Comparison of ENCODE assay signal across 21 cellular contexts in genomic region chr5:140977003-140977402, GRCh38. TPM values are rescaled to one million over a fixed set of nuclear protein-coding genes. Genes with fewer than 3 reads are reported as not detected.
DNase-seq lines count a peak whose midpoint lies in the region; ATAC-seq and TF ChIP-seq lines count a peak whose summit lies in the region.
"Had no signal": no experiment of that assay in that cellular context is flagged by ENCODE, and none has a peak within 500 bp of the region (broad histone marks: within the 10 kb centered on the region; RNA-seq: fewer than 3 reads in every experiment).

No MANE protein-coding gene starts in this region.

- CTCF ChIA-PET in MCF 10A (lab: Yijun Ruan, JAX) (interaction anchor here (0.6 to 3.2 kb wide), 9 partner anchors 10 to 174 kb away, joined by 3 to 15 read pairs (median 3); partner anchors contain the start of gene PCDHAC1), SK-N-SH (lab: Yijun Ruan, JAX) (interaction anchor here (1.3 to 3.7 kb wide), 4 partner anchors 50 to 136 kb away, joined by 5 to 20 read pairs (median 6); partner anchors contain the start of gene PCDHA8)
- CTCF ChIA-PET in CD8-positive, alpha-beta T cell (lab: Charles Lee), result no interaction called here

- H4K20me1 ChIP-seq in SK-N-SH (ENCODE audit: insufficient read depth), result no peaks in the 10 kb centered on the region

- TF ChIP-seq EP300 in SK-N-SH (IDR thresholded peaks at IDR 0.05; ENCODE audit: borderline replicate concordance in 1 of 2, low read depth in 1 of 2, low read length in 1 of 2), result peak in 1 of 2 experiments; percentile 28; a peak in 1 of 4 replicates

- H3K36me3 Mint-ChIP-seq in MCF 10A (ENCODE audit: insufficient read depth, unreplicated experiment), result peaks cover 5% of the 10 kb centered on the region
- H3K36me3 Mint-ChIP-seq in activated T-helper 2 cell treated with anti-CD3 and anti-CD28 coated beads, Interferon-gamma antibody, Interleukin-2, Interleukin-4, amounts not matched to agents 10 μg/mL and 5 μg/mL and 100 μg/mL, durations not matched to agents 14 hours and 24 hours and 36 hours (ENCODE audit: low read depth), result no peaks in the 10 kb centered on the region
- H3K36me3 Mint-ChIP-seq in CD8-positive, alpha-beta T cell, result no peaks in the 10 kb centered on the region
- H3K36me3 Mint-ChIP-seq: activated naive CD8-positive, alpha-beta T cell treated with anti-CD3 and anti-CD28 coated beads, Interleukin-2, amount 10 ng/mL, durations not matched to agents 7 days and 5 days; CD4-positive, CD25-positive, alpha-beta regulatory T cell; stimulated activated memory B cell treated with anti-CD40 and anti-IgM and Interleukin-4, amounts not matched to agents 10 μg/mL and 1 μg/mL and 100 μg/mL, for 72 hours had no signal

- peaks cover 37% of the 10 kb centered on the region for H3K4me1 Mint-ChIP-seq in MCF 10A (ENCODE audit: insufficient read depth, unreplicated experiment)
- no peaks in the 10 kb centered on the region for H3K4me1 Mint-ChIP-seq in activated T-helper 2 cell treated with anti-CD3 and anti-CD28 coated beads, Interferon-gamma antibody, Interleukin-2, Interleukin-4, amounts not matched to agents 10 μg/mL and 5 μg/mL and 100 μg/mL, durations not matched to agents 14 hours and 24 hours and 36 hours (ENCODE audit: low read depth)
- H3K4me1 Mint-ChIP-seq in CD8-positive, alpha-beta T cell (ENCODE audit: low read depth), result no peaks in the 10 kb centered on the region
- H3K4me1 Mint-ChIP-seq: activated CD4-positive, alpha-beta T cell treated with anti-CD3 and anti-CD28 coated beads, Interleukin-2, amount 10 ng/mL, durations not matched to agents 24 days and 14 days; activated naive CD8-positive, alpha-beta T cell treated with anti-CD3 and anti-CD28 coated beads, Interleukin-2, amount 10 ng/mL, durations not matched to agents 7 days and 5 days; CD4-positive, CD25-positive, alpha-beta regulatory T cell; central memory CD8-positive, alpha-beta T cell; stimulated activated memory B cell treated with anti-CD40 and anti-IgM and Interleukin-4, amounts not matched to agents 10 μg/mL and 1 μg/mL and 100 μg/mL, for 72 hours had no signal

- peak overlapping the region; percentile 32 for H3K4me3 Mint-ChIP-seq in MCF 10A (ENCODE audit: unreplicated experiment)
- H3K4me3 Mint-ChIP-seq in activated T-helper 2 cell treated with anti-CD3 and anti-CD28 coated beads, Interferon-gamma antibody, Interleukin-2, Interleukin-4, amounts not matched to agents 10 μg/mL and 5 μg/mL and 100 μg/mL, durations not matched to agents 14 hours and 24 hours and 36 hours (ENCODE audit: low read depth), result no peak overlapping the region
- no peak overlapping the region for H3K4me3 Mint-ChIP-seq in CD8-positive, alpha-beta T cell
- H3K4me3 Mint-ChIP-seq: activated CD4-positive, alpha-beta T cell treated with anti-CD3 and anti-CD28 coated beads, Interleukin-2, amount 10 ng/mL, durations not matched to agents 24 days and 14 days; activated naive CD8-positive, alpha-beta T cell treated with anti-CD3 and anti-CD28 coated beads, Interleukin-2, amount 10 ng/mL, durations not matched to agents 7 days and 5 days; CD4-positive, CD25-positive, alpha-beta regulatory T cell; central memory CD8-positive, alpha-beta T cell; stimulated activated memory B cell treated with anti-CD40 and anti-IgM and Interleukin-4, amounts not matched to agents 10 μg/mL and 1 μg/mL and 100 μg/mL, for 72 hours had no signal

- no peaks in the 10 kb centered on the region for H3K9me3 Mint-ChIP-seq in MCF 10A (ENCODE audit: unreplicated experiment)
- H3K9me3 Mint-ChIP-seq in activated T-helper 2 cell treated with anti-CD3 and anti-CD28 coated beads, Interferon-gamma antibody, Interleukin-2, Interleukin-4, amounts not matched to agents 10 μg/mL and 5 μg/mL and 100 μg/mL, durations not matched to agents 14 hours and 24 hours and 36 hours, result no peaks in the 10 kb centered on the region
- H3K9me3 Mint-ChIP-seq in CD8-positive, alpha-beta T cell, result no peaks in the 10 kb centered on the region
- H3K9me3 Mint-ChIP-seq: activated CD4-positive, alpha-beta T cell treated with anti-CD3 and anti-CD28 coated beads, Interleukin-2, amount 10 ng/mL, durations not matched to agents 24 days and 14 days; central memory CD8-positive, alpha-beta T cell had no signal

- POLR2A ChIA-PET in MCF 10A (lab: Yijun Ruan, JAX), result interaction anchor here (0.6 to 10.2 kb wide), 15 partner anchors 10 to 627 kb away, joined by 3 to 146 read pairs (median 5); partner anchors contain the start of genes PCDHAC1 and PCDHAC2
- POLR2A ChIA-PET in SK-N-SH (lab: Yijun Ruan, JAX), result interaction anchor here (4.2 kb wide), 1 partner anchor 11 kb away, joined by 23 read pairs; the partner anchor contains the start of gene PCDHAC2
- POLR2A ChIA-PET in CD8-positive, alpha-beta T cell (lab: Charles Lee), result no interaction called here

- ATAC-seq in foreskin keratinocyte, result no peak
- ATAC-seq in CD8-positive, alpha-beta T cell, result no peak
- ATAC-seq: stimulated activated memory B cell treated with anti-CD40 and anti-IgM and Interleukin-4, amounts not matched to agents 10 μg/mL and 1 μg/mL and 100 μg/mL, for 72 hours had no signal

- H3K4me1 ChIP-seq in breast epithelium, result no peaks in the 10 kb centered on the region
- peaks cover 9 to 33% of the 10 kb centered on the region in 2 experiments; a peak in 3 of 4 replicates for H3K4me1 ChIP-seq in SK-N-SH (ENCODE audit: control insufficient read depth in 1 of 2, insufficient read depth in 2 of 2, low read depth in 1 of 2, low read length in 1 of 2)
- H3K4me1 ChIP-seq in foreskin keratinocyte, result no peaks in the 10 kb centered on the region
- H3K4me1 ChIP-seq in Peyer's patch, result no peaks in the 10 kb centered on the region
- H3K4me1 ChIP-seq in CD8-positive, alpha-beta T cell (ENCODE audit: insufficient read depth, low read length), result no peaks in the 10 kb centered on the region
- H3K4me1 ChIP-seq: pancreas had no signal

- 23% methylated on average over 3 of the region's 3 CpGs for WGBS in SK-N-SH (ENCODE audit: low lambda C conversion rate)

- no peaks in the 10 kb centered on the region for H3F3A ChIP-seq in SK-N-SH (replicated peaks; ENCODE audit: insufficient read depth)

- no peaks in the 10 kb centered on the region for H3K36me3 ChIP-seq in breast epithelium
- no peaks in the 10 kb centered on the region for H3K36me3 ChIP-seq in SK-N-SH (replicated peaks in 1 of 2; ENCODE audit: control insufficient read depth in 1 of 2, insufficient read depth in 2 of 2, low read length in 1 of 2)
- H3K36me3 ChIP-seq in Peyer's patch, result no peaks in the 10 kb centered on the region
- no peaks in the 10 kb centered on the region for H3K36me3 ChIP-seq in CD8-positive, alpha-beta T cell (ENCODE audit: insufficient read depth, low read length)
- H3K36me3 ChIP-seq: pancreas had no signal

- H3K9ac ChIP-seq in SK-N-SH, result no peak overlapping the region

- no peak overlapping the region for H3K4me2 ChIP-seq in SK-N-SH

- no peak for TF ChIP-seq CTCF in MCF 10A (IDR thresholded peaks at IDR 0.05; ENCODE audit: unreplicated experiment)
- TF ChIP-seq CTCF in breast epithelium (IDR thresholded peaks at IDR 0.05), result no peak
- no peak for TF ChIP-seq CTCF in SK-N-SH (IDR thresholded peaks at IDR 0.05)
- TF ChIP-seq CTCF in foreskin keratinocyte (conservative IDR thresholded peaks at IDR 0.05), result no peak
- no peak for TF ChIP-seq CTCF in Peyer's patch (IDR thresholded peaks at IDR 0.05)
- no peak for TF ChIP-seq CTCF in CD8-positive, alpha-beta T cell (IDR thresholded peaks at IDR 0.05)

- H3K27me3 Mint-ChIP-seq in MCF 10A (ENCODE audit: insufficient read depth, unreplicated experiment), result no peaks in the 10 kb centered on the region
- no peaks in the 10 kb centered on the region for H3K27me3 Mint-ChIP-seq in activated T-helper 2 cell treated with anti-CD3 and anti-CD28 coated beads, Interferon-gamma antibody, Interleukin-2, Interleukin-4, amounts not matched to agents 10 μg/mL and 5 μg/mL and 100 μg/mL, durations not matched to agents 14 hours and 24 hours and 36 hours (ENCODE audit: low read depth)
- H3K27me3 Mint-ChIP-seq in CD8-positive, alpha-beta T cell (ENCODE audit: low read depth), result peaks cover 13% of the 10 kb centered on the region
- H3K27me3 Mint-ChIP-seq: activated CD4-positive, alpha-beta T cell treated with anti-CD3 and anti-CD28 coated beads, Interleukin-2, amount 10 ng/mL, durations not matched to agents 24 days and 14 days; activated naive CD8-positive, alpha-beta T cell treated with anti-CD3 and anti-CD28 coated beads, Interleukin-2, amount 10 ng/mL, durations not matched to agents 7 days and 5 days; CD4-positive, CD25-positive, alpha-beta regulatory T cell had no signal

- TF ChIP-seq POLR2A in breast epithelium (IDR thresholded peaks at IDR 0.05), result no peak
- TF ChIP-seq POLR2A in Peyer's patch (IDR thresholded peaks at IDR 0.05), result no peak

- no peak overlapping the region for H3K4me3 ChIP-seq in breast epithelium
- H3K4me3 ChIP-seq in SK-N-SH (ENCODE audit: low read depth in 2 of 2, low read length in 1 of 2), result no peak overlapping the region
- H3K4me3 ChIP-seq in Peyer's patch, result no peak overlapping the region
- no peak overlapping the region for H3K4me3 ChIP-seq in CD8-positive, alpha-beta T cell (ENCODE audit: low read depth, low read length)
- H3K4me3 ChIP-seq: pancreas had no signal

- H3K9me3 ChIP-seq in breast epithelium (no peaks in the 10 kb centered on the region), SK-N-SH (no peaks in the 10 kb centered on the region), Peyer's patch (no peaks in the 10 kb centered on the region)
- no peaks in the 10 kb centered on the region for H3K9me3 ChIP-seq in CD8-positive, alpha-beta T cell (ENCODE audit: low read length)
- H3K9me3 ChIP-seq: pancreas had no signal

- intact Hi-C loops in MCF 10A (cut with micrococcal nuclease), result loop anchor here (1.0 to 10.0 kb wide), 6 partner anchors 11 to 628 kb away; partner anchors contain the start of genes PCDHAC1 and PCDHAC2
- intact Hi-C loops in breast epithelium (cut with DNase I; ENCODE audit: low total_unique reads), result no loop called here
- intact Hi-C loops in activated T-helper 2 cell treated with anti-CD3 and anti-CD28 coated beads, Interferon-gamma antibody, Interleukin-2, Interleukin-4, amounts not matched to agents 10 μg/mL and 5 μg/mL and 100 μg/mL, durations not matched to agents 14 hours and 24 hours and 36 hours (cut with micrococcal nuclease), result no loop called here
- intact Hi-C loops in CD8-positive, alpha-beta T cell (cut with DNase I, micrococcal nuclease), result no loop called here

- peak overlapping the region; percentile 94 for H3K27ac Mint-ChIP-seq in MCF 10A (ENCODE audit: low read depth, unreplicated experiment)
- no peak overlapping the region for H3K27ac Mint-ChIP-seq in activated T-helper 2 cell treated with anti-CD3 and anti-CD28 coated beads, Interferon-gamma antibody, Interleukin-2, Interleukin-4, amounts not matched to agents 10 μg/mL and 5 μg/mL and 100 μg/mL, durations not matched to agents 14 hours and 24 hours and 36 hours
- H3K27ac Mint-ChIP-seq in CD8-positive, alpha-beta T cell, result no peak overlapping the region
- H3K27ac Mint-ChIP-seq: activated CD4-positive, alpha-beta T cell treated with anti-CD3 and anti-CD28 coated beads, Interleukin-2, amount 10 ng/mL, durations not matched to agents 24 days and 14 days; activated naive CD8-positive, alpha-beta T cell treated with anti-CD3 and anti-CD28 coated beads, Interleukin-2, amount 10 ng/mL, durations not matched to agents 7 days and 5 days; CD4-positive, CD25-positive, alpha-beta regulatory T cell; stimulated activated memory B cell treated with anti-CD40 and anti-IgM and Interleukin-4, amounts not matched to agents 10 μg/mL and 1 μg/mL and 100 μg/mL, for 72 hours had no signal

- H3K27ac ChIP-seq in breast epithelium, result no peak overlapping the region
- peak overlapping the region in 1 of 2 experiments; percentile 98; a peak in 2 of 4 replicates for H3K27ac ChIP-seq in SK-N-SH (ENCODE audit: low read depth in 2 of 2, low read length in 1 of 2)
- H3K27ac ChIP-seq in foreskin keratinocyte, result no peak overlapping the region
- no peak overlapping the region for H3K27ac ChIP-seq in Peyer's patch
- no peak overlapping the region for H3K27ac ChIP-seq in CD8-positive, alpha-beta T cell (ENCODE audit: low read depth, low read length)
- H3K27ac ChIP-seq: pancreas had no signal

- DNase-seq in MCF 10A (ENCODE audit: unreplicated experiment) (peak; percentile 86), breast epithelium (ENCODE audit: low spot score in 2 of 2) (no peak), SK-N-SH (no peak), foreskin keratinocyte (peak; percentile 31 to 62), stromal cell of bone marrow (ENCODE audit: low read depth) (peak; percentile 11), Peyer's patch (no peak)
- no peak for DNase-seq in activated T-helper 2 cell treated with anti-CD3 and anti-CD28 coated beads, Interferon-gamma antibody, Interleukin-2, Interleukin-4, amounts not matched to agents 10 μg/mL and 5 μg/mL and 100 μg/mL, durations not matched to agents 14 hours and 24 hours and 36 hours (ENCODE audit: low spot score)
- DNase-seq in CD8-positive, alpha-beta T cell, result no peak
- DNase-seq: activated CD4-positive, alpha-beta T cell treated with anti-CD3 and anti-CD28 coated beads, Interleukin-2, amount 10 ng/mL, durations not matched to agents 24 days and 14 days; activated naive CD8-positive, alpha-beta T cell treated with anti-CD3 and anti-CD28 coated beads, Interleukin-2, amount 10 ng/mL, durations not matched to agents 7 days and 5 days; activated T-cell treated with anti-CD3 and anti-CD28 coated beads for 4 hours; CD4-positive, CD25-positive, alpha-beta regulatory T cell; glutamatergic neuron; islet precursor cell; pancreas; SIG-M5; T-helper 9 cell; trophoblast cell had no signal

- BruUV-seq in MCF 10A (replicated peaks; lab: Mats Ljungman, UMichigan), result no TSS peak

- no peak for TF ChIP-seq RAD21 in SK-N-SH (IDR thresholded peaks at IDR 0.05; ENCODE audit: low read length)

- H3K79me2 ChIP-seq in SK-N-SH (ENCODE audit: insufficient read depth), result no peaks in the 10 kb centered on the region

- H3K9me2 ChIP-seq in SK-N-SH, result no peaks in the 10 kb centered on the region

- H3K27me3 ChIP-seq in breast epithelium (no peaks in the 10 kb centered on the region), SK-N-SH (ENCODE audit: insufficient read depth) (no peaks in the 10 kb centered on the region), foreskin keratinocyte (no peaks in the 10 kb centered on the region), Peyer's patch (no peaks in the 10 kb centered on the region)
- no peaks in the 10 kb centered on the region for H3K27me3 ChIP-seq in CD8-positive, alpha-beta T cell (ENCODE audit: insufficient read depth, low read length)
- H3K27me3 ChIP-seq: pancreas had no signal

- H2AFZ ChIP-seq in SK-N-SH (ENCODE audit: low read depth), result no peak overlapping the region

RNA-seq across cellular contexts. Expression of gene PCDHAC2, which starts 10.7 kb away (rescaled TPM):
- total RNA-seq in MCF 10A (2022) (9.3 and 12.3 TPM in 2 replicates), breast epithelium (1 to 10 TPM; 2.1 to 2.8 (median 2.6) TPM), foreskin keratinocyte (3.4 and 4.6 TPM in 2 replicates), Peyer's patch (1 to 10 TPM in 1 of 4 donors, under 1 TPM in 3; 0.18 to 1.7 (median 0.43) TPM)
- polyA plus RNA-seq in SK-N-SH (2012; rRNA removed) (0.39 and 0.76 TPM in 2 replicates), foreskin keratinocyte (0.44 and 0.58 TPM in 2 replicates)
- polyA plus RNA-seq in SK-N-SH (2012; cell fraction: cytosol; rRNA removed), result 1.1 and 1.8 TPM in 2 replicates
- polyA plus RNA-seq in SK-N-SH (2012; cell fraction: nucleus; rRNA removed), result 0.30 and 0.53 TPM in 2 replicates
- not detected in 2 replicates for total RNA-seq in activated T-helper 2 cell treated with anti-CD3 and anti-CD28 coated beads, Interferon-gamma antibody, Interleukin-2, Interleukin-4, amounts not matched to agents 10 μg/mL and 5 μg/mL and 100 μg/mL, durations not matched to agents 14 hours and 24 hours and 36 hours
- total RNA-seq in CD8-positive, alpha-beta T cell, result not detected
- total RNA-seq: activated CD4-positive, alpha-beta T cell treated with anti-CD3 and anti-CD28 coated beads, Interleukin-2, amount 10 ng/mL, durations not matched to agents 24 days and 14 days; activated naive CD8-positive, alpha-beta T cell treated with anti-CD3 and anti-CD28 coated beads, Interleukin-2, amount 10 ng/mL, durations not matched to agents 7 days and 5 days; CD4-positive, CD25-positive, alpha-beta regulatory T cell; HT1080 had no signal
- polyA plus RNA-seq: CD4-positive, CD25-positive, alpha-beta regulatory T cell had no signal

RNA-seq across cellular contexts. Expression of gene PCDHAC1, which starts 50.9 kb away (rescaled TPM):
- 17.2 and 26.3 TPM in 2 replicates for total RNA-seq in MCF 10A (2022)
- 1 to 10 TPM in 2 of 3 donors, under 1 TPM in 1; 0.80 to 2.5 (median 2.3) TPM for total RNA-seq in breast epithelium
- 0.08 and 0.21 TPM in 2 replicates for polyA plus RNA-seq in SK-N-SH (2012; rRNA removed)
- polyA plus RNA-seq in SK-N-SH (2012; cell fraction: cytosol; rRNA removed), result 0.10 and 0.24 TPM in 2 replicates
- polyA plus RNA-seq in SK-N-SH (2012; cell fraction: nucleus; rRNA removed), result 0.12 and 0.13 TPM in 2 replicates
- 0.11 and 0.31 TPM in 2 replicates for total RNA-seq in foreskin keratinocyte
- 0.09 TPM in 1 of 2 replicates, not detected in the other for polyA plus RNA-seq in foreskin keratinocyte
- 1 to 10 TPM in 1 of 4 donors, under 1 TPM in 1, not detected in 2; 0.54 to 2.5 TPM for total RNA-seq in Peyer's patch
- total RNA-seq in activated T-helper 2 cell treated with anti-CD3 and anti-CD28 coated beads, Interferon-gamma antibody, Interleukin-2, Interleukin-4, amounts not matched to agents 10 μg/mL and 5 μg/mL and 100 μg/mL, durations not matched to agents 14 hours and 24 hours and 36 hours, result not detected in 2 replicates
- total RNA-seq in CD8-positive, alpha-beta T cell, result not detected
- total RNA-seq: activated CD4-positive, alpha-beta T cell treated with anti-CD3 and anti-CD28 coated beads, Interleukin-2, amount 10 ng/mL, durations not matched to agents 24 days and 14 days; activated naive CD8-positive, alpha-beta T cell treated with anti-CD3 and anti-CD28 coated beads, Interleukin-2, amount 10 ng/mL, durations not matched to agents 7 days and 5 days; CD4-positive, CD25-positive, alpha-beta regulatory T cell; HT1080 had no signal
- polyA plus RNA-seq: CD4-positive, CD25-positive, alpha-beta regulatory T cell had no signal

Comparison
In these comparisons a context has a peak if more than half of its experiments do, and no peak if none do; other contexts are left out.
1. DNase-seq: peak in MCF 10A (single experiment), foreskin keratinocyte (2 of 2) and stromal cell of bone marrow (single experiment); none in breast epithelium (0 of 2), SK-N-SH (single experiment), Peyer's patch (0 of 3), activated T-helper 2 cell treated with anti-CD3 and anti-CD28 coated beads, Interferon-gamma antibody, Interleukin-2, Interleukin-4, amounts not matched to agents 10 μg/mL and 5 μg/mL and 100 μg/mL, durations not matched to agents 14 hours and 24 hours and 36 hours (single experiment) and CD8-positive, alpha-beta T cell (0 of 7).